Comparison of ENCODE assay signal across 16 cellular contexts in the genomic region with DNA sequence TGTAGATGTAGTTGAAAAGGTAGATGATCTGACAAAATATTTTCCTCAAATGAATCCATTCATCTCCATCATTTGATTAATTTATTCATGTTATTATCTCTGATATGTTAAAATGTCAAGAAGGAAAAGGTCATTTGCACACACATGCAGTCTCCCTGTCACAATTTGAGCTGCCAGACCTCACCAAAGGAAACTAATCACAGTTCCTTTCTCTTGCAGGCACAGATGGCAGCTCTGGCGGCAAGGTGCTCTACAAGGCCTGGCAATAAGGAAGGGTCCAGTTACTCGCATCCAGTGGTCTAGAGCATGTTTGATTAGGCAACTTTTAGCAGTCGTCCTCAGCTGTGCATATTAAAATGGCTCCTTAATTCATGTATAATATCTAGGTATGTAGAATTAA.
DNase-seq lines count a peak whose midpoint lies in the region; ATAC-seq and TF ChIP-seq lines count a peak whose summit lies in the region.
"Had no signal": no experiment of that assay in that cellular context is flagged by ENCODE, and none has a peak within 500 bp of the region (broad histone marks: within the 10 kb centered on the region; RNA-seq: fewer than 3 reads in every experiment).

No MANE protein-coding gene starts in this region.

- 83 to 91% methylated on average over 3 of the region's 3 CpGs for WGBS in heart right ventricle, 2 donors
- 95% methylated on average over 3 of the region's 3 CpGs for WGBS in esophagus muscularis mucosa
- 93 to 94% methylated on average over 3 of the region's 3 CpGs for WGBS in sigmoid colon, 2 donors

- peak overlapping the region; percentile 74 to 92 (median 90) for H3K27ac ChIP-seq in heart right ventricle
- H3K27ac ChIP-seq in esophagus muscularis mucosa (replicated peaks in 1 of 4): peak overlapping the region; percentile 78 to 85 (median 84)
- peak overlapping the region; percentile 48 to 82 (median 74) for H3K27ac ChIP-seq in sigmoid colon
- H3K27ac ChIP-seq in upper lobe of right lung: peak overlapping the region; percentile 75
- H3K27ac ChIP-seq: BLaER1 treated with 17β-estradiol and CSF1 and Interleukin-3, amounts not matched to agents 10 nM and 100 nM had no signal

- intact Hi-C loops in heart right ventricle (cut with DNase I) (loop anchor here in 4 of 10 donors (1.0 to 5.0 kb wide), 4 partner anchors 34 to 120 kb away; partner anchors contain the start of gene FEM1C (in 2 of the 4)), Right ventricle myocardium superior (cut with DNase I) (no loop called here), esophagus muscularis mucosa (cut with DNase I) (loop anchor here (5.0 kb wide), 1 partner anchor 118 kb away; the partner anchor contains the start of gene FEM1C), sigmoid colon (cut with DNase I) (loop anchor here (5.0 kb wide), 1 partner anchor 118 kb away; the partner anchor contains the start of gene FEM1C), upper lobe of right lung (cut with DNase I) (no loop called here)

- H3K4me3 ChIP-seq in heart right ventricle (peak overlapping the region in 3 of 10 donors; percentile 11 to 26 (median 22)), esophagus muscularis mucosa (no peak overlapping the region), sigmoid colon (no peak overlapping the region), upper lobe of right lung (no peak overlapping the region)
- H3K4me3 ChIP-seq: BLaER1 treated with 17β-estradiol and CSF1 and Interleukin-3, amounts not matched to agents 10 nM and 100 nM had no signal

- no peak for TF ChIP-seq EP300 in esophagus muscularis mucosa (IDR thresholded peaks at IDR 0.05)
- TF ChIP-seq EP300 in sigmoid colon (IDR thresholded peaks at IDR 0.05): no peak

- H3K36me3 ChIP-seq in heart right ventricle (no peaks in the 10 kb centered on the region), esophagus muscularis mucosa (no peaks in the 10 kb centered on the region), sigmoid colon (no peaks in the 10 kb centered on the region), upper lobe of right lung (no peaks in the 10 kb centered on the region)
- H3K36me3 ChIP-seq: BLaER1 treated with 17β-estradiol and CSF1 and Interleukin-3, amounts not matched to agents 10 nM and 100 nM had no signal

- H3K9me3 ChIP-seq in heart right ventricle: no peaks in the 10 kb centered on the region
- no peaks in the 10 kb centered on the region for H3K9me3 ChIP-seq in esophagus muscularis mucosa
- no peaks in the 10 kb centered on the region for H3K9me3 ChIP-seq in sigmoid colon
- H3K9me3 ChIP-seq in upper lobe of right lung: no peaks in the 10 kb centered on the region
- H3K9me3 ChIP-seq: BLaER1 treated with 17β-estradiol and CSF1 and Interleukin-3, amounts not matched to agents 10 nM and 100 nM had no signal

- H3K27me3 ChIP-seq in heart right ventricle (no peaks in the 10 kb centered on the region), esophagus muscularis mucosa (no peaks in the 10 kb centered on the region), sigmoid colon (no peaks in the 10 kb centered on the region), upper lobe of right lung (no peaks in the 10 kb centered on the region)
- H3K27me3 ChIP-seq: BLaER1 treated with 17β-estradiol and CSF1 and Interleukin-3, amounts not matched to agents 10 nM and 100 nM had no signal

- no peak for ATAC-seq in heart right ventricle
- ATAC-seq in Right ventricle myocardium superior (ENCODE audit: poor library complexity): no peak
- ATAC-seq in upper lobe of right lung: no peak

- TF ChIP-seq CTCF in heart right ventricle (IDR thresholded peaks at IDR 0.05): no peak
- TF ChIP-seq CTCF in esophagus muscularis mucosa (IDR thresholded peaks at IDR 0.05): no peak
- TF ChIP-seq CTCF in sigmoid colon (IDR thresholded peaks at IDR 0.05): no peak
- TF ChIP-seq CTCF in upper lobe of right lung (IDR thresholded peaks at IDR 0.05): no peak

- TF ChIP-seq POLR2A in esophagus muscularis mucosa (IDR thresholded peaks at IDR 0.05; ENCODE audit: low read depth): no peak
- TF ChIP-seq POLR2A in sigmoid colon (IDR thresholded peaks at IDR 0.05): no peak

- DNase-seq in heart right ventricle (no peak), Right ventricle myocardium superior (no peak), esophagus muscularis mucosa (ENCODE audit: extremely low spot score) (no peak), sigmoid colon (no peak), upper lobe of right lung (no peak), NCI-H2081 treated with DMSO at 0.1 percent for 48 hours (lab: John Stamatoyannopoulos, UW) (no peak), NCI-H446 (lab: John Stamatoyannopoulos, UW) (no peak), SKM-1 (lab: John Stamatoyannopoulos, UW; ENCODE audit: unreplicated experiment) (no peak)
- DNase-seq: DMS79 treated with DMSO at 0.1 percent for 48 hours, KBM-7, NCI-H187 treated with DMSO at 0.1 percent for 48 hours, NCI-H2171, NCI-H446 treated with DMSO at 0.1 percent for 48 hours, NCI-H774, RPMI8226 had no signal

- H3K4me1 ChIP-seq in heart right ventricle (peaks cover 27 to 66% (median 50%) of the 10 kb centered on the region in 9 donors), esophagus muscularis mucosa (peaks cover 45 to 74% (median 56%) of the 10 kb centered on the region in 4 donors), sigmoid colon (peaks cover 0 to 51% (median 41%) of the 10 kb centered on the region in 4 donors), upper lobe of right lung (peaks cover 4% of the 10 kb centered on the region)

Comparison
In these comparisons a context has a peak if more than half of its experiments do, and no peak if none do; other contexts are left out.
1. intact Hi-C loops: an anchor here in esophagus muscularis mucosa (5.0 kb wide) and sigmoid colon (5.0 kb wide); none called in Right ventricle myocardium superior and upper lobe of right lung.